In the genomic region with DNA sequence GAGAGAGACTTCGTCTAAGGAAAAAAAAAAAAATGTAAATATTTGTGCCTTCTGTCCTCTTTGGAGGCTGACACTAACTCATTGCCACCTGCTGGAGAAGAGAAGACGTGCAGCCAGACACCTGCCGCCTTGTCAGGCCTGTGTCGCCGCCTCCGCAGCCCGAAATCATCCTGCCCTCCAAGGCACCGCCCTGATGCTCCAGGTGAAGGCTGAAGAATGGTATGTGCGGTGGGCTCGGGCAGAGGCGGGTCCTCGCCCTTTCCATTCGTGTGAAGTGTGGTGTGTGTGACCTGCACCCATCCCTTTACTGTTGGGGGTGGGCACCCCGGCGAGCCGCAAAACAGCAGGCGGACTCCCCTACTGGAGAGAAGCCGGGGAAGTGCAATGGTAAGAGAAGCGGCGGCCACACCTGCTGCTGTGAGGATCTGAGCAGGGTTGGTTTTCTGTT, we compare ENCODE assay signal across 8 cellular contexts.
DNase-seq lines count a peak whose midpoint lies in the region; ATAC-seq and TF ChIP-seq lines count a peak whose summit lies in the region.

No MANE protein-coding gene starts in this region.

- POLR2A ChIA-PET in Panc1 (lab: Charles Lee) = interaction anchor here (0.6 kb wide), 2 partner anchors 101 to 121 kb away, joined by 3 to 4 read pairs; no protein-coding TSS in a partner anchor

- no peak overlapping the region for H3K27ac Mint-ChIP-seq in activated T-helper 2 cell treated with anti-CD3 and anti-CD28 coated beads, Interferon-gamma antibody, Interleukin-2, Interleukin-4, amounts not matched to agents 10 μg/mL and 5 μg/mL and 100 μg/mL, durations not matched to agents 14 hours and 24 hours and 36 hours

- H3K9me3 ChIP-seq in Panc1 (ENCODE audit: control insufficient read depth, insufficient read depth, low read depth, low read length) (no peaks in the 10 kb centered on the region), osteoblast (ENCODE audit: low read depth, low read length) (no peaks in the 10 kb centered on the region), thyroid gland (no peaks in the 10 kb centered on the region)

- no peaks in the 10 kb centered on the region for H3K36me3 Mint-ChIP-seq in activated T-helper 2 cell treated with anti-CD3 and anti-CD28 coated beads, Interferon-gamma antibody, Interleukin-2, Interleukin-4, amounts not matched to agents 10 μg/mL and 5 μg/mL and 100 μg/mL, durations not matched to agents 14 hours and 24 hours and 36 hours (ENCODE audit: low read depth)

- no peaks in the 10 kb centered on the region for H3K79me2 ChIP-seq in osteoblast (ENCODE audit: insufficient read depth, low read length)

- in situ Hi-C loops in Panc1 (cut with HindIII; ENCODE audit: low pct_unique_long_range_greater_than_20kb, low sequenced_read_pairs) = no loop called here

- WGBS in thyroid gland, 2 donors = 15 to 19% methylated on average over 12 to 19 of the region's 20 CpGs

- H2AFZ ChIP-seq in osteoblast (ENCODE audit: low read length) = peak overlapping the region; percentile 48

- no peaks in the 10 kb centered on the region for H4K20me1 ChIP-seq in osteoblast (ENCODE audit: insufficient read depth, low read length)

- TF ChIP-seq POLR2A in thyroid gland (IDR thresholded peaks at IDR 0.05) = no peak

- no peaks in the 10 kb centered on the region for H3K9me3 Mint-ChIP-seq in activated T-helper 2 cell treated with anti-CD3 and anti-CD28 coated beads, Interferon-gamma antibody, Interleukin-2, Interleukin-4, amounts not matched to agents 10 μg/mL and 5 μg/mL and 100 μg/mL, durations not matched to agents 14 hours and 24 hours and 36 hours

- peaks cover 5% of the 10 kb centered on the region for H3K4me1 Mint-ChIP-seq in activated T-helper 2 cell treated with anti-CD3 and anti-CD28 coated beads, Interferon-gamma antibody, Interleukin-2, Interleukin-4, amounts not matched to agents 10 μg/mL and 5 μg/mL and 100 μg/mL, durations not matched to agents 14 hours and 24 hours and 36 hours (ENCODE audit: low read depth)

- H3K4me3 Mint-ChIP-seq in activated T-helper 2 cell treated with anti-CD3 and anti-CD28 coated beads, Interferon-gamma antibody, Interleukin-2, Interleukin-4, amounts not matched to agents 10 μg/mL and 5 μg/mL and 100 μg/mL, durations not matched to agents 14 hours and 24 hours and 36 hours (ENCODE audit: low read depth) = peak overlapping the region; percentile 39

- peak overlapping the region; percentile 68 for H3K4me2 ChIP-seq in osteoblast (ENCODE audit: insufficient read depth, low read length)

- intact Hi-C loops in Panc1 (cut with micrococcal nuclease; ENCODE audit: unreplicated experiment) = loop anchor here (10.0 kb wide), 1 partner anchor 259 kb away; a partner anchor contains a TSS
- intact Hi-C loops in activated T-helper 2 cell treated with anti-CD3 and anti-CD28 coated beads, Interferon-gamma antibody, Interleukin-2, Interleukin-4, amounts not matched to agents 10 μg/mL and 5 μg/mL and 100 μg/mL, durations not matched to agents 14 hours and 24 hours and 36 hours (cut with micrococcal nuclease) = no loop called here
- intact Hi-C loops in thyroid gland (cut with DNase I) = no loop called here

- DNase-seq in DMS 273 (lab: John Stamatoyannopoulos, UW; ENCODE audit: unreplicated experiment) = peak; percentile 76
- DNase-seq in DMS 273 treated with DMSO at 0.1 percent for 48 hours (lab: John Stamatoyannopoulos, UW) = no peak
- peak; percentile 43 for DNase-seq in Panc1 (ENCODE audit: low read depth, low spot score)
- peak; percentile 64 for DNase-seq in activated T-helper 2 cell treated with anti-CD3 and anti-CD28 coated beads, Interferon-gamma antibody, Interleukin-2, Interleukin-4, amounts not matched to agents 10 μg/mL and 5 μg/mL and 100 μg/mL, durations not matched to agents 14 hours and 24 hours and 36 hours (ENCODE audit: low spot score)
- DNase-seq in fibroblast of villous mesenchyme (ENCODE audit: low read depth) = peak; percentile 63
- peak; percentile 90 for DNase-seq in osteoblast (ENCODE audit: insufficient read length, low spot score, missing footprints)
- peak; percentile 40 to 48 for DNase-seq in thyroid gland

- H3K4me1 ChIP-seq in Panc1 (ENCODE audit: control insufficient read depth, insufficient read depth, low read length) (no peaks in the 10 kb centered on the region), osteoblast (ENCODE audit: insufficient read depth, low read length) (peaks cover 3% of the 10 kb centered on the region), thyroid gland (no peaks in the 10 kb centered on the region)

- H3K27me3 ChIP-seq in Panc1 (ENCODE audit: control insufficient read depth, insufficient read depth, low read length) = no peaks in the 10 kb centered on the region; the same call in 1 of the 2 replicates
- peaks cover 9% of the 10 kb centered on the region for H3K27me3 ChIP-seq in osteoblast (ENCODE audit: insufficient read depth, low read length)
- no peaks in the 10 kb centered on the region for H3K27me3 ChIP-seq in thyroid gland

- H3K36me3 ChIP-seq in Panc1 (ENCODE audit: control insufficient read depth, insufficient read depth, low read length) = no peaks in the 10 kb centered on the region
- no peaks in the 10 kb centered on the region for H3K36me3 ChIP-seq in osteoblast (ENCODE audit: insufficient read depth, low read length)
- H3K36me3 ChIP-seq in thyroid gland = no peaks in the 10 kb centered on the region

- ATAC-seq in HG03354 (IDR thresholded peaks at IDR 0.05; ENCODE audit: poor library complexity, severe bottlenecking, unreplicated experiment) = peak; percentile 89
- peak; percentile 95 for ATAC-seq in Panc1

- H3K27ac ChIP-seq in Panc1 (ENCODE audit: low read length) (no peak overlapping the region), osteoblast (ENCODE audit: low read depth, low read length) (no peak overlapping the region), thyroid gland (no peak overlapping the region)

- TF ChIP-seq CTCF in Panc1 (IDR thresholded peaks at IDR 0.05) (peak; percentile 89), fibroblast of villous mesenchyme (IDR thresholded peaks at IDR 0.05; ENCODE audit: insufficient read depth, low read depth, low read length) (peak; percentile 69), osteoblast (IDR thresholded peaks at IDR 0.05; ENCODE audit: extremely low read depth, low read depth, low read length) (peak; percentile 58), thyroid gland (IDR thresholded peaks at IDR 0.05) (peak in 5 of 6 experiments; percentile 19 to 46 (median 43))

- no TSS peak for BruUV-seq in Panc1 (replicated peaks; lab: Mats Ljungman, UMichigan)

- H3K4me3 ChIP-seq in Panc1 (ENCODE audit: low read depth in 2 of 2, low read length in 2 of 2) (no peak overlapping the region; a peak in 1 of 4 replicates), fibroblast of villous mesenchyme (ENCODE audit: low read depth, low read length) (peak overlapping the region; percentile 31), osteoblast (ENCODE audit: insufficient read depth, low read length) (peak overlapping the region; percentile 55), thyroid gland (replicated peaks in 1 of 3) (no peak overlapping the region)

- CTCF ChIA-PET in Panc1 (lab: Charles Lee) = interaction anchor here (0.6 kb wide), 2 partner anchors 58 to 63 kb away, joined by 3 read pairs; no protein-coding TSS in a partner anchor

- peaks cover 3% of the 10 kb centered on the region for H3K27me3 Mint-ChIP-seq in activated T-helper 2 cell treated with anti-CD3 and anti-CD28 coated beads, Interferon-gamma antibody, Interleukin-2, Interleukin-4, amounts not matched to agents 10 μg/mL and 5 μg/mL and 100 μg/mL, durations not matched to agents 14 hours and 24 hours and 36 hours (ENCODE audit: low read depth)

Comparison
In these comparisons a context has a peak if more than half of its experiments do, and no peak if none do; other contexts are left out.
1. H3K4me3 ChIP-seq: peak in fibroblast of villous mesenchyme (single experiment) and osteoblast (single experiment); none in Panc1 (0 of 2) and thyroid gland (0 of 3).
2. Peak in every context shown above with its lines, with median percentiles within 50 percentile points of each other: CTCF ChIP-seq.